Comparison of ENCODE assay signal across 9 cellular contexts in the genomic region with DNA sequence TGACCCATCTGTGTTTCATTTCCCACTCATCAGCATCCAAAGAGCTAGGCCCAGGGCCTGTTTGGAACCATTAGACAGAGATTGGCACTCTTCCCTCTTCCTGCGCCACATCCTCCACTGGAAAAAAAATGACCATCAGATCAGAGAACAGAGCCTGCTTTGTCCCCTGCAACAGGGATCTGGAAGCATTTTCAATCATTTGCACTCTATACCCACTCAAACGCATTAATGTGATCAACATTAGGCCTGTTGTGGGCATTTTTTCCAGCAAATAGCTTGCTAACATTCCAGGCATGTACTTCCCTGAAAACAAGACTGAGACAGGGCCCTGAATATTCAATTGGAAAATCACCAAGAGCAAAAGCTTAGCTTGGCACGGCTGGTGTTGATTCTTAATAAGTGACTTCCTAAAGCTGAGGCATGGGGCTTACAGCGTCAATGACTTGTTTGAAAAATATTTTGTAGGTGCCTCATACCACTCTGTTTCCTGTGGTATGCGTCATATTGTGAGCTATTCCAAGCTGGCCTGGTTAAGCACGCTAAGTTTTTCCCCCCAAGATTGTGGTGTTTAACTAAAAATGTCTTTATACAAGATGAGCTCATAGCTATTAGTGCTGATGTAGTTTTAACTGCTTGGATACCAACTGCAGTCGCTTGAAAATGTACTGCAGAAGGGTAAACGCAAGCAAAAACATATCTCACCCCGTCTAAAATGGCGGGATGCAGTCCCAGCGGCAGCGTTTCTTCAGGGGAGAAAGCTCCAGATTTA.
DNase-seq lines count a peak whose midpoint lies in the region; ATAC-seq and TF ChIP-seq lines count a peak whose summit lies in the region.
"Had no signal": no experiment of that assay in that cellular context is flagged by ENCODE, and none has a peak within 500 bp of the region (broad histone marks: within the 10 kb centered on the region; RNA-seq: fewer than 3 reads in every experiment).

No MANE protein-coding gene starts in this region.

- H4K20me1 ChIP-seq in MM.1S (ENCODE audit: insufficient read depth, low read length): no peaks in the 10 kb centered on the region

- ATAC-seq in Right ventricle myocardium superior (ENCODE audit: poor library complexity) (peak; percentile 85), psoas muscle (peak; percentile 61 to 77 (median 76)), HG03378 (IDR thresholded peaks at IDR 0.05; ENCODE audit: unreplicated experiment) (no peak)

- H3K27me3 ChIP-seq in psoas muscle (ENCODE audit: insufficient read depth in 3 of 3, low read length in 2 of 3) (no peaks in the 10 kb centered on the region), MM.1S (replicated peaks; ENCODE audit: insufficient read depth, low read length) (no peaks in the 10 kb centered on the region)

- DNase-seq in EH (ENCODE audit: low read depth) (peak; percentile 100), amygdala (lab: John Stamatoyannopoulos, UW) (peak in 54 of 56 donors; percentile 2 to 93 (median 69)), Right ventricle myocardium superior (no peak), psoas muscle (no peak), CD1c-positive myeloid dendritic cell (ENCODE audit: extremely low spot score) (no peak), MM.1S (no peak), NCI-H748 treated with DMSO at 0.1 percent for 48 hours (lab: John Stamatoyannopoulos, UW) (no peak)
- DNase-seq: activated T-cell treated with anti-CD3 and anti-CD28 coated beads, Interleukin-2, amount 50 U/mL, for 1 hour had no signal

- intact Hi-C loops in Right ventricle myocardium superior (cut with DNase I): no loop called here
- intact Hi-C loops in psoas muscle (cut with DNase I): no loop called here

- H3K4me2 ChIP-seq in MM.1S (ENCODE audit: low read depth, low read length): no peak overlapping the region

- no peaks in the 10 kb centered on the region for H3K9me2 ChIP-seq in MM.1S (replicated peaks; ENCODE audit: insufficient read depth, low read length)

- WGBS in psoas muscle, 3 donors: 44 to 54% (median 44%) methylated on average over 12 of the region's 12 CpGs

- H2AFZ ChIP-seq in MM.1S (ENCODE audit: low read length): no peak overlapping the region

- H3K27ac ChIP-seq in psoas muscle (peak overlapping the region; percentile 56), MM.1S (ENCODE audit: low read length) (no peak overlapping the region)

- no peaks in the 10 kb centered on the region for H3K9me3 ChIP-seq in psoas muscle
- no peaks in the 10 kb centered on the region for H3K9me3 ChIP-seq in MM.1S (replicated peaks; ENCODE audit: insufficient read depth, low read length)

- no peak overlapping the region for H3K9ac ChIP-seq in MM.1S (ENCODE audit: low read length)

- no peaks in the 10 kb centered on the region for H3K79me2 ChIP-seq in MM.1S (ENCODE audit: low read length)

- no peak for TF ChIP-seq CTCF in psoas muscle (IDR thresholded peaks at IDR 0.05)
- no peak for TF ChIP-seq CTCF in MM.1S (IDR thresholded peaks at IDR 0.05; ENCODE audit: low read length)

- H3K36me3 ChIP-seq in psoas muscle (ENCODE audit: insufficient read depth in 1 of 2, low read depth in 1 of 2) (no peaks in the 10 kb centered on the region), MM.1S (replicated peaks; ENCODE audit: insufficient read depth, low read length) (no peaks in the 10 kb centered on the region)

- H3K4me1 ChIP-seq in psoas muscle (peaks cover 10% of the 10 kb centered on the region), MM.1S (ENCODE audit: low read length) (no peaks in the 10 kb centered on the region)

- H3F3A ChIP-seq in MM.1S (ENCODE audit: insufficient read depth, low read length): no peaks in the 10 kb centered on the region

- no peak overlapping the region for H3K4me3 ChIP-seq in psoas muscle
- no peak overlapping the region for H3K4me3 ChIP-seq in MM.1S (ENCODE audit: low read length)

Comparison
In these comparisons a context has a peak if more than half of its experiments do, and no peak if none do; other contexts are left out.
1. DNase-seq: peak in EH (single experiment) and amygdala (54 of 56); none in Right ventricle myocardium superior (single experiment), psoas muscle (0 of 2), CD1c-positive myeloid dendritic cell (single experiment), MM.1S (single experiment) and NCI-H748 treated with DMSO at 0.1 percent for 48 hours (single experiment).